20 cellular contexts compared by ENCODE assay signal in the genomic region with DNA sequence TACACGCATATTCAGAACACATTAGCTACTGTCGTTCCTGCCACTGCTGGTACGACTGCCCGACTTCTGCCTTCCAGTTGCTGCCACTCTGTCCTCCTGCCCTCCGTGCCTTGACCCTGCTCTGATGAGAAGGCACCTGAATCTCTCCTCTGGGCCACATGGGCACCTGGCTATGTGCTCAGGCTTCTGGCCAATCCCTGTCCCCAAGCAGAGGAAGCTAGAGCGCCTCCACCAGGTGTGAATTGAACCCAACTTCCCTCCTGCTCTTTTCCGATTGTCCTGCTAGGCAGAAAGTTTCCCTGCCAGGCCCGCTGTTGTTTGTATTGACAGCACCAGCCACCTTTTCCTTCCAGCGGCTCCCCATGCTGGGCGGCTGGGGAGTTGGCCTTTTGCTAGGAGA.
"Had no signal": no experiment of that assay in that cellular context is flagged by ENCODE, and none has a peak within 500 bp of the region (broad histone marks: within the 10 kb centered on the region; RNA-seq: fewer than 3 reads in every experiment).

No MANE protein-coding gene starts in this region.

- H3K36me3 ChIP-seq: esophagus muscularis mucosa, gastrocnemius medialis, heart right ventricle, ovary, right atrium auricular region, suprapubic skin, thyroid gland had no signal

- H3K4me3 ChIP-seq: dorsolateral prefrontal cortex, esophagus muscularis mucosa, gastrocnemius medialis, heart right ventricle, ovary, right atrium auricular region, suprapubic skin, thyroid gland had no signal

- FAIRE-seq: small intestine, urothelium cell line had no signal

- H3K4me1 ChIP-seq: esophagus muscularis mucosa, gastrocnemius medialis, heart right ventricle, right atrium auricular region, suprapubic skin, thyroid gland had no signal

- DNase-seq: cortex of kidney; dorsolateral prefrontal cortex; effector CD8-positive, alpha-beta T cell; gastrocnemius medialis; heart right ventricle; left colon; left ventricle myocardium superior; naive thymus-derived CD4-positive, alpha-beta T cell; nephron progenitor cell; nucleus accumbens; ovary; small intestine; stimulated activated CD4-positive, alpha-beta T cell treated with anti-CD3 and anti-CD28 coated beads, Interleukin-12 subunit alpha, Interleukin-12 subunit beta, amount 100 ng/mL, for 4 hours; stimulated activated naive CD4-positive, alpha-beta T cell; thyroid gland had no signal

- H3K27ac ChIP-seq: dorsolateral prefrontal cortex, epithelial cell of prostate, esophagus muscularis mucosa, gastrocnemius medialis, heart right ventricle, ovary, right atrium auricular region, suprapubic skin, thyroid gland had no signal

- ATAC-seq: gastrocnemius medialis; heart right ventricle; left colon; left ventricle myocardium superior; naive thymus-derived CD4-positive, alpha-beta T cell had no signal

- H3K9me3 ChIP-seq: esophagus muscularis mucosa, gastrocnemius medialis, heart right ventricle, ovary, right atrium auricular region, suprapubic skin, thyroid gland had no signal

- H3K27me3 ChIP-seq: dorsolateral prefrontal cortex, esophagus muscularis mucosa, gastrocnemius medialis, ovary, right atrium auricular region, thyroid gland had no signal
